31 cellular contexts compared by ENCODE assay signal in the genomic region with DNA sequence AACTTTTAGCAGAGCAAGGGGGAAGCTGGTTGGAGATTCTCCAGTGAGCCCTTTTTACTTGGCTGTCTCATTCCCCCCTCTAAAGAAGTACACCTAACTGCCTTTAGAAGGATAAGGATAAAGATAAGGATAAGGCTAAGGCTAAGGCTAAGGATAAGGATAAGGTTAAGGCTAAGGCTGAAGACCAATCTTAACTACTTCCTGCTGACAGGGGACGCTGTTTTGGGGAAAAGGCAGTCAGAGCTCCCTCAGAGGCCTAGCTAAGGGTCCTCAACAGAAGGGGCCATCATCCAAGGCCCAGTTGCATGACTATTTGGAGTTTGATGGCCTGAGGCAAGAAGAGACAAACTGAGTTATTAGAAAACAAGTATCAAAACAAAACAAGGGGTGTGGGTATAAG.
"Had no signal": no experiment of that assay in that cellular context is flagged by ENCODE, and none has a peak within 500 bp of the region (broad histone marks: within the 10 kb centered on the region; RNA-seq: fewer than 3 reads in every experiment).

No MANE protein-coding gene starts in this region.

- H3K9me3 Mint-ChIP-seq: activated B cell treated with CpG ODN at 0.5 μM for 24 hours; activated naive CD4-positive, alpha-beta T cell treated with anti-CD3 and anti-CD28 coated beads, Interleukin-2, amount 10 ng/mL, durations not matched to agents 7 days and 5 days; activated naive CD8-positive, alpha-beta T cell treated with anti-CD3 and anti-CD28 coated beads, Interleukin-2, amount 50 U/mL, for 24 hours; brain had no signal

- H3K27ac Mint-ChIP-seq: activated B cell treated with CpG ODN at 0.5 μM for 24 hours; activated CD4-positive, alpha-beta memory T cell treated with anti-CD3 and anti-CD28 coated beads for 36 hours; activated CD8-positive, alpha-beta memory T cell treated with anti-CD3 and anti-CD28 coated beads, Interleukin-2, amount 10 ng/mL, durations not matched to agents 7 days and 5 days; activated naive CD4-positive, alpha-beta T cell treated with anti-CD3 and anti-CD28 coated beads, Interleukin-2, amount 10 ng/mL, durations not matched to agents 7 days and 5 days; activated naive CD8-positive, alpha-beta T cell; activated naive CD8-positive, alpha-beta T cell treated with anti-CD3 and anti-CD28 coated beads, Interleukin-2, amount 50 U/mL, for 24 hours; brain had no signal

- DNase-seq: activated B cell treated with CpG ODN at 0.5 μM for 24 hours; activated CD4-positive, alpha-beta memory T cell treated with anti-CD3 and anti-CD28 coated beads for 36 hours; activated CD4-positive, alpha-beta T cell treated with anti-CD3 and anti-CD28 coated beads for 4 hours; activated CD4-positive, alpha-beta T cell treated with anti-CD3 and anti-CD28 coated beads, Interleukin-2, amount 50 U/mL, for 1 hour; activated CD4-positive, CD25-positive, alpha-beta regulatory T cell treated with anti-CD3 and anti-CD28 coated beads, Interleukin-2, amount 50 U/mL, for 72 hours; activated CD8-positive, alpha-beta memory T cell treated with anti-CD3 and anti-CD28 coated beads, Interleukin-2, amount 10 ng/mL, durations not matched to agents 7 days and 5 days; activated CD8-positive, alpha-beta memory T cell treated with anti-CD3 and anti-CD28 coated beads, Interleukin-2, amount 50 U/mL, for 48 hours; activated effector memory CD4-positive, alpha-beta T cell treated with Interleukin-2 at 50 U/mL for 16 hours; activated naive CD4-positive, alpha-beta T cell treated with anti-CD3 and anti-CD28 coated beads, Interleukin-2, amount 10 ng/mL, durations not matched to agents 7 days and 5 days; activated naive CD8-positive, alpha-beta T cell treated with anti-CD3 and anti-CD28 coated beads, Interleukin-2, amount 50 U/mL, for 24 hours; activated T-cell treated with anti-CD3 and anti-CD28 coated beads, Interleukin-2, amount 50 U/mL, for 48 hours; anterior cingulate cortex; central memory CD4-positive, alpha-beta T cell; NCI-H1092 treated with DMSO at 0.1 percent for 48 hours; NCI-H1417 treated with DMSO at 0.1 percent for 48 hours; NCI-H187 treated with DMSO at 0.1 percent for 48 hours; NCI-H2081; NCI-H2171 treated with DMSO at 0.1 percent for 48 hours; NCI-H2227 treated with DMSO at 0.1 percent for 48 hours; NCI-H446; NCI-H510A treated with DMSO at 0.1 percent for 48 hours; NCI-H526 treated with DMSO at 0.1 percent for 48 hours; NCI-H774; NK-92 treated with Interleukin-12 subunit alpha and Interleukin-12 subunit beta, amount 100 ng/mL, for 24 hours; OCI-M1; Right ventricle myocardium superior; SW 1271; T1000 had no signal

- H3K4me3 Mint-ChIP-seq: activated B cell treated with CpG ODN at 0.5 μM for 24 hours; activated CD4-positive, alpha-beta memory T cell treated with anti-CD3 and anti-CD28 coated beads for 36 hours; activated CD8-positive, alpha-beta memory T cell treated with anti-CD3 and anti-CD28 coated beads, Interleukin-2, amount 10 ng/mL, durations not matched to agents 7 days and 5 days; activated naive CD4-positive, alpha-beta T cell treated with anti-CD3 and anti-CD28 coated beads, Interleukin-2, amount 10 ng/mL, durations not matched to agents 7 days and 5 days; activated naive CD8-positive, alpha-beta T cell; activated naive CD8-positive, alpha-beta T cell treated with anti-CD3 and anti-CD28 coated beads, Interleukin-2, amount 50 U/mL, for 24 hours; brain had no signal

- H3K4me1 Mint-ChIP-seq: activated B cell treated with CpG ODN at 0.5 μM for 24 hours; activated CD8-positive, alpha-beta memory T cell treated with anti-CD3 and anti-CD28 coated beads, Interleukin-2, amount 10 ng/mL, durations not matched to agents 7 days and 5 days; activated naive CD4-positive, alpha-beta T cell treated with anti-CD3 and anti-CD28 coated beads, Interleukin-2, amount 10 ng/mL, durations not matched to agents 7 days and 5 days; activated naive CD8-positive, alpha-beta T cell treated with anti-CD3 and anti-CD28 coated beads, Interleukin-2, amount 50 U/mL, for 24 hours had no signal

- ATAC-seq: activated CD8-positive, alpha-beta memory T cell treated with anti-CD3 and anti-CD28 coated beads, Interleukin-2, amount 10 ng/mL, durations not matched to agents 7 days and 5 days; activated naive CD8-positive, alpha-beta T cell treated with anti-CD3 and anti-CD28 coated beads, Interleukin-2, amount 50 U/mL, for 24 hours; K562 had no signal

- H3K27me3 Mint-ChIP-seq: activated B cell treated with CpG ODN at 0.5 μM for 24 hours; activated CD4-positive, alpha-beta memory T cell treated with anti-CD3 and anti-CD28 coated beads for 36 hours; activated CD8-positive, alpha-beta memory T cell treated with anti-CD3 and anti-CD28 coated beads, Interleukin-2, amount 10 ng/mL, durations not matched to agents 7 days and 5 days; activated naive CD4-positive, alpha-beta T cell treated with anti-CD3 and anti-CD28 coated beads, Interleukin-2, amount 10 ng/mL, durations not matched to agents 7 days and 5 days; activated naive CD8-positive, alpha-beta T cell; activated naive CD8-positive, alpha-beta T cell treated with anti-CD3 and anti-CD28 coated beads, Interleukin-2, amount 50 U/mL, for 24 hours; brain had no signal

- H3K36me3 Mint-ChIP-seq: activated CD4-positive, alpha-beta memory T cell treated with anti-CD3 and anti-CD28 coated beads for 36 hours; activated CD8-positive, alpha-beta memory T cell treated with anti-CD3 and anti-CD28 coated beads, Interleukin-2, amount 10 ng/mL, durations not matched to agents 7 days and 5 days; activated naive CD4-positive, alpha-beta T cell treated with anti-CD3 and anti-CD28 coated beads, Interleukin-2, amount 10 ng/mL, durations not matched to agents 7 days and 5 days; activated naive CD8-positive, alpha-beta T cell; brain had no signal

- H3K4me3 ChIP-seq: K562 had no signal
